ENCODE assay signal across 12 cellular contexts in the genomic region with DNA sequence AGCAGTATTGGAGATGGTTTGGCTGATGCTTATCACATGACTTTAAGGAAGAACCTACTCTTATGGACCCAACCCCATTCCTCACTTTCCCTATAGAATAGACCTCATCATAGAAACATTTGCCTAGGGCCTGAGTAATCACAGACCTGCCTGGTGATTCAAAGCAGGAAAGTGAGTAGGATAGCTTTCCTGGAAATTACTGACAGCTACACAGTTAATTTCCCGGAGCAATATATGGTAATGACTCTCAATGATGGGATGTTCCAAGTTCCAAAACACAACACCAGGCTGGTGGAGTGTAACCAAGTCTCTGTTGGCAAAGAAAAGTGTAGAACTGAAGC.
DNase-seq lines count a peak whose midpoint lies in the region; FAIRE-seq and TF ChIP-seq lines count a peak whose summit lies in the region.
"Had no signal": no experiment of that assay in that cellular context is flagged by ENCODE, and none has a peak within 500 bp of the region (broad histone marks: within the 10 kb centered on the region; RNA-seq: fewer than 3 reads in every experiment).

No MANE protein-coding gene starts in this region.

- no peak overlapping the region for H3K27ac ChIP-seq in astrocyte (ENCODE audit: low read depth, low read length)
- H3K27ac ChIP-seq: ovary had no signal

- no peaks in the 10 kb centered on the region for H3K9me3 ChIP-seq in astrocyte (ENCODE audit: insufficient read depth, low read depth, low read length)
- H3K9me3 ChIP-seq: ovary had no signal

- no peak overlapping the region for H3K4me3 Mint-ChIP-seq in astrocyte (ENCODE audit: unreplicated experiment)

- H3K36me3 ChIP-seq in astrocyte (ENCODE audit: insufficient read depth, low read length), result no peaks in the 10 kb centered on the region
- H3K36me3 ChIP-seq: ovary had no signal

- H2AFZ ChIP-seq in astrocyte (ENCODE audit: low read depth, low read length), result no peak overlapping the region

- H4K20me1 ChIP-seq in astrocyte (ENCODE audit: insufficient read depth, low read length), result no peaks in the 10 kb centered on the region

- no peaks in the 10 kb centered on the region for H3K79me2 ChIP-seq in astrocyte (ENCODE audit: insufficient read depth, low read length)

- FAIRE-seq in astrocyte (lab: Jason Lieb, UNC), result peak; percentile 86

- H3K27me3 Mint-ChIP-seq in astrocyte (ENCODE audit: low read depth, unreplicated experiment), result no peaks in the 10 kb centered on the region

- TF ChIP-seq CTCF in astrocyte (IDR thresholded peaks at IDR 0.05; ENCODE audit: insufficient read depth, low read depth, low read length), result no peak

- H3K9me3 Mint-ChIP-seq in astrocyte (ENCODE audit: unreplicated experiment), result no peaks in the 10 kb centered on the region

- DNase-seq in AG08395 (ENCODE audit: low spot score), result peak; percentile 36
- DNase-seq in HT1080 (ENCODE audit: low read depth), result peak; percentile 34
- DNase-seq in astrocyte (ENCODE audit: low read depth), result peak; percentile 42
- peak; percentile 66 for DNase-seq in islet precursor cell
- DNase-seq in hippocampal formation (lab: John Stamatoyannopoulos, UW), result no peak
- no peak for DNase-seq in NK-92 treated with Interleukin-12 subunit alpha and Interleukin-12 subunit beta, amount 100 ng/mL, for 24 hours (lab: John Stamatoyannopoulos, UW)
- no peak for DNase-seq in ureter (ENCODE audit: low spot score)
- DNase-seq in GM19240 (ENCODE audit: insufficient read length, low spot score), result no peak
- DNase-seq: activated CD8-positive, alpha-beta memory T cell treated with anti-CD3 and anti-CD28 coated beads, Interleukin-2, amount 50 U/mL, for 48 hours; NCI-H1092; ovary; SW 1271 had no signal

- peak overlapping the region; percentile 4 for H3K4me2 ChIP-seq in astrocyte (ENCODE audit: low read length)

- no peaks in the 10 kb centered on the region for H3K36me3 Mint-ChIP-seq in astrocyte (ENCODE audit: low read depth, unreplicated experiment)

- H3K4me1 ChIP-seq in astrocyte (ENCODE audit: insufficient read depth, low read length), result peaks cover 10% of the 10 kb centered on the region

- no peak overlapping the region for H3K9ac ChIP-seq in astrocyte (ENCODE audit: low read length)

- no peak overlapping the region for H3K4me3 ChIP-seq in astrocyte (ENCODE audit: insufficient read depth, low read depth, low read length)
- H3K4me3 ChIP-seq: ovary had no signal

- no peaks in the 10 kb centered on the region for H3K27me3 ChIP-seq in astrocyte (ENCODE audit: insufficient read depth, low read length)
- H3K27me3 ChIP-seq: ovary had no signal

- peaks cover 23% of the 10 kb centered on the region for H3K4me1 Mint-ChIP-seq in astrocyte (ENCODE audit: low read depth, unreplicated experiment)

- H3K27ac Mint-ChIP-seq in astrocyte (ENCODE audit: unreplicated experiment), result peak overlapping the region; percentile 20

Comparison
In these comparisons a context has a peak if more than half of its experiments do, and no peak if none do; other contexts are left out.
1. DNase-seq: peak in AG08395 (single experiment), HT1080 (single experiment), astrocyte (single experiment) and islet precursor cell (single experiment); none in hippocampal formation (0 of 2), NK-92 treated with Interleukin-12 subunit alpha and Interleukin-12 subunit beta, amount 100 ng/mL, for 24 hours (single experiment), ureter (single experiment) and GM19240 (single experiment).